15 cellular contexts compared by ENCODE assay signal in the genomic region with DNA sequence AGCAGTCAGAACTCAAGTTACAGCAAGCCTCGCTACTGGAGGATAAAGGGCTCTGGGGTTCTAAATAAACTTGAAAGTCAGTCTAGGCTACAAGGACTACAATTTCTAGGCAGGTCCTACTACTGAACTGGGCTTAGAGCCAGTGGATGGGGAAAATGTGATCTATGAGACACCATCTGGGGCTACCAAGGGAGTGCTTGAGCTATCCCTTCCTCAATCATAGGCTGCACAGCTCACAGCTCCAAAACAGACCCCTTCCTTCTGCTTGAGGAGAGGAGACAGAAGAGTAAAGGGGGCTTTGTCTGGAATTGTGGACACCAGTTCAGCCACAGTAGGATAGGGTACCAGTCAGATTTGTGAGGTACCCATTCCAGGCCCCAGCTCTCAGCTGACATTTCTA.
DNase-seq lines count a peak whose midpoint lies in the region; ATAC-seq and TF ChIP-seq lines count a peak whose summit lies in the region.
"Had no signal": no experiment of that assay in that cellular context is flagged by ENCODE, and none has a peak within 500 bp of the region (broad histone marks: within the 10 kb centered on the region; RNA-seq: fewer than 3 reads in every experiment).

No MANE protein-coding gene starts in this region.

- DNase-seq in H9: no peak
- DNase-seq in NCI-H446 treated with DMSO at 0.1 percent for 48 hours (lab: John Stamatoyannopoulos, UW): peak; percentile 2
- no peak for DNase-seq in foreskin keratinocyte
- DNase-seq in stimulated activated effector memory CD8-positive, alpha-beta T cell treated with anti-CD3 and anti-CD28 coated beads, Interleukin-12 subunit alpha, Interleukin-12 subunit beta, amount 100 ng/mL, for 72 hours (ENCODE audit: low spot score in 2 of 2): no peak
- DNase-seq in NCI-H187 treated with DMSO at 0.1 percent for 48 hours (lab: John Stamatoyannopoulos, UW): no peak
- DNase-seq in CD1c-positive myeloid dendritic cell (ENCODE audit: extremely low spot score): no peak
- no peak for DNase-seq in heart left ventricle
- DNase-seq: C1 segment of cervical spinal cord; CD4-positive, alpha-beta memory T cell; DMS153; DMS79 treated with DMSO at 0.1 percent for 48 hours; EL had no signal

- H3K23ac ChIP-seq in H9 (ENCODE audit: insufficient read length, low read depth, low read length): no peak overlapping the region

- H3K36me3 Mint-ChIP-seq in H9 (ENCODE audit: insufficient read depth in 1 of 3, low read depth in 3 of 3): peaks cover 11 to 15% (median 14%) of the 10 kb centered on the region in 3 experiments
- H3K36me3 Mint-ChIP-seq in stimulated activated effector memory CD8-positive, alpha-beta T cell treated with anti-CD3 and anti-CD28 coated beads, Interleukin-12 subunit alpha, Interleukin-12 subunit beta, amount 100 ng/mL, for 72 hours: no peaks in the 10 kb centered on the region
- H3K36me3 Mint-ChIP-seq: CD4-positive, alpha-beta memory T cell had no signal

- H3K56ac ChIP-seq in H9 (ENCODE audit: insufficient read length, low read depth, low read length): no peak overlapping the region

- H3K14ac ChIP-seq in H9 (ENCODE audit: insufficient read depth, low read length): no peak overlapping the region; the same call in 1 of the 2 replicates

- no peaks in the 10 kb centered on the region for H3K4me1 ChIP-seq in H9 (ENCODE audit: insufficient read depth, low read length)
- H3K4me1 ChIP-seq in foreskin keratinocyte: no peaks in the 10 kb centered on the region
- no peaks in the 10 kb centered on the region for H3K4me1 ChIP-seq in heart left ventricle
- H3K4me1 ChIP-seq: HAP-1 had no signal

- intact Hi-C loops in heart left ventricle (cut with DNase I): no loop called here

- H2AFZ ChIP-seq in H9 (ENCODE audit: low read length): no peak overlapping the region

- H4K8ac ChIP-seq in H9 (replicated peaks; ENCODE audit: insufficient read length, low read depth, low read length): no peak overlapping the region

- no peak overlapping the region for H3K27ac Mint-ChIP-seq in H9
- no peak overlapping the region for H3K27ac Mint-ChIP-seq in stimulated activated effector memory CD8-positive, alpha-beta T cell treated with anti-CD3 and anti-CD28 coated beads, Interleukin-12 subunit alpha, Interleukin-12 subunit beta, amount 100 ng/mL, for 72 hours
- H3K27ac Mint-ChIP-seq: B cell; CD4-positive, alpha-beta memory T cell; GM23338 had no signal

- no peaks in the 10 kb centered on the region for H3K36me3 ChIP-seq in heart left ventricle
- H3K36me3 ChIP-seq: HAP-1 had no signal

- no peak overlapping the region for H3K4ac ChIP-seq in H9 (ENCODE audit: low read depth, low read length)

- H2BK15ac ChIP-seq in H9 (ENCODE audit: low read depth, low read length): no peak overlapping the region

- no peak overlapping the region for H2BK120ac ChIP-seq in H9 (ENCODE audit: low read depth, low read length, poor library complexity, severe bottlenecking)

- no peak overlapping the region for H4K5ac ChIP-seq in H9 (ENCODE audit: insufficient read length, low read depth, low read length)

- no peak overlapping the region for H3K4me3 Mint-ChIP-seq in H9
- H3K4me3 Mint-ChIP-seq in stimulated activated effector memory CD8-positive, alpha-beta T cell treated with anti-CD3 and anti-CD28 coated beads, Interleukin-12 subunit alpha, Interleukin-12 subunit beta, amount 100 ng/mL, for 72 hours: no peak overlapping the region
- H3K4me3 Mint-ChIP-seq: B cell; CD4-positive, alpha-beta memory T cell; GM23338 had no signal

- no peak overlapping the region for H2AK5ac ChIP-seq in H9 (ENCODE audit: insufficient read length, low read length)

- H3K4me1 Mint-ChIP-seq in H9: peaks cover 5 to 9% of the 10 kb centered on the region in 2 experiments; a peak in 3 of 4 replicates
- no peaks in the 10 kb centered on the region for H3K4me1 Mint-ChIP-seq in stimulated activated effector memory CD8-positive, alpha-beta T cell treated with anti-CD3 and anti-CD28 coated beads, Interleukin-12 subunit alpha, Interleukin-12 subunit beta, amount 100 ng/mL, for 72 hours
- H3K4me1 Mint-ChIP-seq: B cell; CD4-positive, alpha-beta memory T cell had no signal

- H3K79me2 ChIP-seq in H9 (ENCODE audit: insufficient read depth, low read length): no peaks in the 10 kb centered on the region

- H3K9me3 Mint-ChIP-seq in H9: peaks cover 14 to 16% of the 10 kb centered on the region in 2 experiments
- H3K9me3 Mint-ChIP-seq in stimulated activated effector memory CD8-positive, alpha-beta T cell treated with anti-CD3 and anti-CD28 coated beads, Interleukin-12 subunit alpha, Interleukin-12 subunit beta, amount 100 ng/mL, for 72 hours: no peaks in the 10 kb centered on the region

- H2BK12ac ChIP-seq in H9 (ENCODE audit: insufficient read length, low read depth, low read length): no peak overlapping the region

- no peak for TF ChIP-seq POLR2A in heart left ventricle (IDR thresholded peaks at IDR 0.05)

- H3K9ac ChIP-seq in H9 (ENCODE audit: extremely low read depth, insufficient read length, low read length): no peak overlapping the region

- H3K18ac ChIP-seq in H9 (ENCODE audit: insufficient read length, low read depth, low read length): peak overlapping the region; percentile 27

- ATAC-seq in foreskin keratinocyte (peak; percentile 11), heart left ventricle (no peak)
- ATAC-seq in stimulated activated effector memory CD8-positive, alpha-beta T cell treated with anti-CD3 and anti-CD28 coated beads, Interleukin-12 subunit alpha, Interleukin-12 subunit beta, amount 100 ng/mL, for 72 hours: peak; percentile 11
- ATAC-seq: GM23338 had no signal

- H4K91ac ChIP-seq in H9 (ENCODE audit: insufficient read length, low read depth, low read length): no peak overlapping the region

- no peaks in the 10 kb centered on the region for H3K79me1 ChIP-seq in H9 (ENCODE audit: insufficient read depth, low read depth, low read length, poor library complexity, severe bottlenecking)

- no peaks in the 10 kb centered on the region for H3K9me3 ChIP-seq in H9 (ENCODE audit: control insufficient read depth, low read depth, low read length)
- peaks cover 0 to under 1% (median 0%) of the 10 kb centered on the region in 12 donors for H3K9me3 ChIP-seq in heart left ventricle
- H3K9me3 ChIP-seq: HAP-1 had no signal

- no peak overlapping the region for H2BK20ac ChIP-seq in H9 (ENCODE audit: low read depth, low read length, poor library complexity, severe bottlenecking)

- H3K27me3 ChIP-seq in H9 (ENCODE audit: insufficient read depth, low read length) (no peaks in the 10 kb centered on the region), foreskin keratinocyte (no peaks in the 10 kb centered on the region), heart left ventricle (no peaks in the 10 kb centered on the region)

- no peak overlapping the region for H3T11ph ChIP-seq in H9 (ENCODE audit: low read length)

- H3K23me2 ChIP-seq in H9 (ENCODE audit: insufficient read length, low read depth, low read length, poor library complexity, severe bottlenecking): no peaks in the 10 kb centered on the region

- H4K20me1 ChIP-seq in H9 (ENCODE audit: control insufficient read depth, insufficient read depth, insufficient read length): no peaks in the 10 kb centered on the region

- no peak for TF ChIP-seq CTCF in H9 (conservative IDR thresholded peaks at IDR 0.05)
- no peak for TF ChIP-seq CTCF in foreskin keratinocyte (conservative IDR thresholded peaks at IDR 0.05)
- TF ChIP-seq CTCF in heart left ventricle (IDR thresholded peaks at IDR 0.05): no peak

- H2BK5ac ChIP-seq in H9 (ENCODE audit: insufficient read length, low read length): no peak overlapping the region

- H3K4me3 ChIP-seq in heart left ventricle: no peak overlapping the region
- H3K4me3 ChIP-seq: GM23338, HAP-1 had no signal

- no CpG with 5 or more reads among the region's 1 CpG for WGBS in H9 (ENCODE audit: extremely low coverage, insufficient read length, low lambda C conversion rate)
- 70 to 91% (median 76%) methylated on average over 1 of the region's 1 CpG for WGBS in heart left ventricle, 4 donors

- H3K27me3 Mint-ChIP-seq in H9 (ENCODE audit: low read depth): no peaks in the 10 kb centered on the region
- H3K27me3 Mint-ChIP-seq: B cell had no signal

- no peak overlapping the region for H3K4me2 ChIP-seq in H9 (ENCODE audit: insufficient read depth, insufficient read length, low read length)
- H3K4me2 ChIP-seq: GM23338 had no signal

- H3K27ac ChIP-seq in H9 (ENCODE audit: insufficient read length, low read depth, low read length) (no peak overlapping the region), foreskin keratinocyte (no peak overlapping the region), heart left ventricle (no peak overlapping the region)

Comparison
In these comparisons a context has a peak if more than half of its experiments do, and no peak if none do; other contexts are left out.
1. ATAC-seq: peak in foreskin keratinocyte (single experiment) and stimulated activated effector memory CD8-positive, alpha-beta T cell treated with anti-CD3 and anti-CD28 coated beads, Interleukin-12 subunit alpha, Interleukin-12 subunit beta, amount 100 ng/mL, for 72 hours (single experiment); none in heart left ventricle (0 of 4).